In the genomic region with DNA sequence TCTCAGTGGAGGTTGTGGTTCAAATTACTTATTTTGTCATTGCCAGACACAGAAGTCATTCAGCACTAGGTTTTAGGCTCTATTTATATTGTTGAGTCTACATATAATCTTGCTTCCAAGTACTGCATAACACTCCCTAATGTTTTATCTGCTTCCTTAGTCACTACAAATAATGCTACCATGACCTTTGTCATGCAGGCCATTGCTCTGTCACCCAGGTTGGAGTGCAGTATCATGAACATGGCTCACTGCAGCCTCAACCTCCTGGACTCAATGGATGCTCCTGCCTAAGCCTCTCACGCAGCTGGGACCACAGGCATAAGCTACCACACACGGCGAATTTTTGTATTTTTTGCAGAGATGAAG, we compare ENCODE assay signal across 36 cellular contexts. TPM values are rescaled to one million over a fixed set of nuclear protein-coding genes. Genes with fewer than 3 reads are reported as not detected.
"Had no signal": no experiment of that assay in that cellular context is flagged by ENCODE, and none has a peak within 500 bp of the region (broad histone marks: within the 10 kb centered on the region; RNA-seq: fewer than 3 reads in every experiment).

No MANE protein-coding gene starts in this region.

- FAIRE-seq: endometrium, TTC549 had no signal

- H3K27ac ChIP-seq: adrenal gland, breast epithelium, cardiac muscle cell, colonic mucosa, epithelial cell of prostate, esophagus squamous epithelium, gastroesophageal sphincter, heart left ventricle, VCaP had no signal

- H3K9me3 ChIP-seq: adrenal gland, breast epithelium, colonic mucosa, esophagus squamous epithelium, gastroesophageal sphincter, heart left ventricle had no signal

- H3K36me3 ChIP-seq: adrenal gland, breast epithelium, cardiac muscle cell, colonic mucosa, esophagus squamous epithelium, gastroesophageal sphincter, heart left ventricle had no signal

- H3K27me3 ChIP-seq: cardiac muscle cell, colonic mucosa, gastroesophageal sphincter had no signal

- H3K4me3 ChIP-seq: adrenal gland, breast epithelium, cardiac muscle cell, colonic mucosa, esophagus squamous epithelium, gastroesophageal sphincter, heart left ventricle had no signal

- H3K4me1 ChIP-seq: adrenal gland, breast epithelium, colonic mucosa, esophagus squamous epithelium, gastroesophageal sphincter, heart left ventricle had no signal

- ATAC-seq: activated CD4-positive, CD25-positive, alpha-beta regulatory T cell treated with anti-CD3 and anti-CD28 coated beads, Interleukin-2, amount 50 U/mL, for 24 hours; activated CD8-positive, alpha-beta T cell treated with anti-CD3 and anti-CD28 coated beads for 36 hours; activated naive CD8-positive, alpha-beta T cell treated with anti-CD3 and anti-CD28 coated beads, Interleukin-2, amount 50 U/mL, for 24 hours; activated T-cell treated with anti-CD3 and anti-CD28 coated beads, Interleukin-2, amount 50 U/mL, for 4 hours; activated T-helper 17 cell treated with anti-CD3 and anti-CD28 coated beads, Interleukin-2, amount 50 U/mL, for 72 hours; gastroesophageal sphincter; heart left ventricle; T-helper 17 cell had no signal

- DNase-seq: activated B cell treated with CpG ODN at 0.5 μM for 24 hours; activated CD4-positive, alpha-beta T cell treated with anti-CD3 and anti-CD28 coated beads for 48 hours; activated CD4-positive, alpha-beta T cell treated with anti-CD3 and anti-CD28 coated beads, Interleukin-2, amount 50 U/mL, for 1 hour; activated CD4-positive, alpha-beta T cell treated with anti-CD3 and anti-CD28 coated beads, Interleukin-2, amount 50 U/mL, for 48 hours; activated CD8-positive, alpha-beta memory T cell treated with anti-CD3 and anti-CD28 coated beads for 24 hours; activated CD8-positive, alpha-beta T cell treated with anti-CD3 and anti-CD28 coated beads for 36 hours; activated effector memory CD4-positive, alpha-beta T cell treated with Interleukin-2 at 50 U/mL for 16 hours; activated gamma-delta T cell treated with Interleukin-2 at 50 U/mL for 16 hours; activated naive CD4-positive, alpha-beta T cell treated with anti-CD3 and anti-CD28 coated beads, Interleukin-2, amount 50 U/mL, for 16 hours; activated naive CD4-positive, alpha-beta T cell treated with Interleukin-2 at 50 U/mL for 16 hours; activated naive CD8-positive, alpha-beta T cell treated with anti-CD3 and anti-CD28 coated beads, Interleukin-2, amount 50 U/mL, for 24 hours; activated T-cell treated with anti-CD3 and anti-CD28 coated beads, Interleukin-2, amount 50 U/mL, for 4 hours; adrenal gland; amygdala; aorta; central memory CD4-positive, alpha-beta T cell; cerebellar nuclear complex; colonic mucosa; effector CD8-positive, alpha-beta T cell; esophagus squamous epithelium; foreskin melanocyte; heart left ventricle; T-helper 1 cell; T-helper 17 cell had no signal

RNA-seq across cellular contexts. Expression of gene L1CAM, which starts 32.1 kb away (rescaled TPM):
- total RNA-seq: endothelial cell of umbilical vein had no signal

RNA-seq across cellular contexts. Expression of gene AVPR2, which starts 50.6 kb away (rescaled TPM):
- total RNA-seq: activated B cell treated with CpG ODN at 0.5 μM for 24 hours; activated CD8-positive, alpha-beta T cell treated with anti-CD3 and anti-CD28 coated beads for 36 hours; activated T-cell treated with anti-CD3 and anti-CD28 coated beads, Interleukin-2, amount 50 U/mL, for 4 hours; cardiac muscle cell; endothelial cell of umbilical vein; fibroblast of lung; fibroblast of villous mesenchyme; T-helper 17 cell had no signal
- polyA plus RNA-seq: endothelial cell of umbilical vein, fibroblast of lung had no signal
